14 cellular contexts compared by ENCODE assay signal in genomic region chr10:29501692-29502091, GRCh38.
A peak's percentile ranks its signal among the peaks of the same experiment; 100 is the strongest.
DNase-seq lines count a peak whose midpoint lies in the region.
"Had no signal": no experiment of that assay in that cellular context is flagged by ENCODE, and none has a peak within 500 bp of the region (broad histone marks: within the 10 kb centered on the region; RNA-seq: fewer than 3 reads in every experiment).

No MANE protein-coding gene starts in this region.

- DNase-seq in AG08396 (ENCODE audit: low spot score): peak; percentile 82
- DNase-seq in HT1080 (ENCODE audit: low read depth): peak; percentile 92
- DNase-seq in astrocyte of the hippocampus (ENCODE audit: low read depth, low spot score): peak; percentile 91
- DNase-seq in hepatic stellate cell (ENCODE audit: low spot score): peak; percentile 82
- no peak for DNase-seq in activated CD4-positive, alpha-beta T cell treated with anti-CD3 and anti-CD28 coated beads for 1 hour
- DNase-seq in NCI-H1105 (lab: John Stamatoyannopoulos, UW): no peak
- no peak for DNase-seq in NCI-H2107 treated with DMSO at 0.1 percent for 48 hours (lab: John Stamatoyannopoulos, UW; ENCODE audit: unreplicated experiment)
- no peak for DNase-seq in NCI-H510A treated with DMSO at 0.1 percent for 48 hours (lab: John Stamatoyannopoulos, UW)
- DNase-seq: activated CD8-positive, alpha-beta memory T cell treated with anti-CD3 and anti-CD28 coated beads, Interleukin-2, amount 50 U/mL, for 4 hours; H7; kidney; nephron progenitor cell; stimulated activated CD4-positive, alpha-beta T cell treated with anti-CD3 and anti-CD28 coated beads, Interleukin-12 subunit alpha, Interleukin-12 subunit beta, amount 100 ng/mL, for 4 hours; uterus had no signal

Comparison
In these comparisons a context has a peak if more than half of its experiments do, and no peak if none do; other contexts are left out.
1. DNase-seq: peak in AG08396 (single experiment), HT1080 (single experiment), astrocyte of the hippocampus (single experiment) and hepatic stellate cell (single experiment); none in activated CD4-positive, alpha-beta T cell treated with anti-CD3 and anti-CD28 coated beads for 1 hour (single experiment), NCI-H1105 (single experiment), NCI-H2107 treated with DMSO at 0.1 percent for 48 hours (single experiment) and NCI-H510A treated with DMSO at 0.1 percent for 48 hours (single experiment).